In the genomic region with DNA sequence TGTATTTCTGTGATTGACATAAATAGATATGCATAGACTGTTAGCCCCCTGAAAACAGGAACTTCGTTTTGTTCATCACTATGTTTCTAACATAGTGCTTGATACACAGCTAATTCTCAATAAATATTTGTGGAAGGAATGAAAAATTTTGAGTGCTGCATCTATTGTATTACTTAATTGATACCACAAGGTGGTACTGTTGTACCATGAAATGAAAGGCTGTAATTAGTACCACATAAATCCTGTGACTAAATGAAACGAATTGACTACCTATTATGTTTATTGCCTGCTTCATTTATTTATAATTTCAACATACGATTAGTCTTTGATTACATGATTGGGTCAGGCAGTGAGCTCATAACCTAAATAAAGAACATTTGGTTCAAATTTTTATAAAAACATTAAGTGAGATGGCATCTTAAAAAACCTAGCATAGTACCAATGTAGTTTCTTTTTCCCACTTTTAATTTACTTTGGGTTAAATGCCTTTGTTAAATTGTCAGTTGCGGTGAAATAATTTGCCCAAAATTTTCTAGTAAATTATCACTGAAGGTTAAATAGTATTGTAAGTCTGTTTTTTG, we compare ENCODE assay signal across 9 cellular contexts. TPM values are rescaled to one million over a fixed set of nuclear protein-coding genes. Genes with fewer than 3 reads are reported as not detected.
DNase-seq lines count a peak whose midpoint lies in the region; ATAC-seq and FAIRE-seq lines count a peak whose summit lies in the region.
"Had no signal": no experiment of that assay in that cellular context is flagged by ENCODE, and none has a peak within 500 bp of the region (broad histone marks: within the 10 kb centered on the region; RNA-seq: fewer than 3 reads in every experiment).

No MANE protein-coding gene starts in this region.

- H3K36me3 ChIP-seq in CD4-positive, alpha-beta memory T cell (ENCODE audit: insufficient read depth, low read length), result no peaks in the 10 kb centered on the region

- peak; percentile 95 for FAIRE-seq in frontal cortex (lab: Jason Lieb, UNC)

- no peaks in the 10 kb centered on the region for H3K9me3 ChIP-seq in CD4-positive, alpha-beta memory T cell (ENCODE audit: control insufficient read depth in 1 of 2, low read length in 2 of 2)

- no peaks in the 10 kb centered on the region for H3K4me1 ChIP-seq in CD4-positive, alpha-beta memory T cell (ENCODE audit: insufficient read depth, low read length)

- H3K4me1 Mint-ChIP-seq in CD4-positive, alpha-beta memory T cell, result peaks cover 0 to 5% (median 1%) of the 10 kb centered on the region in 4 donors
- H3K4me1 Mint-ChIP-seq in stimulated activated naive B cell treated with anti-CD40 and anti-IgM and Interleukin-4, amounts not matched to agents 10 μg/mL and 1 μg/mL and 100 μg/mL, for 72 hours, result peaks cover 0 to 2% of the 10 kb centered on the region in 2 donors
- H3K4me1 Mint-ChIP-seq: immature natural killer cell had no signal

- no peaks in the 10 kb centered on the region for H3K9me3 Mint-ChIP-seq in CD4-positive, alpha-beta memory T cell
- no peaks in the 10 kb centered on the region for H3K9me3 Mint-ChIP-seq in stimulated activated naive B cell treated with anti-CD40 and anti-IgM and Interleukin-4, amounts not matched to agents 10 μg/mL and 1 μg/mL and 100 μg/mL, for 72 hours
- H3K9me3 Mint-ChIP-seq: immature natural killer cell had no signal

- intact Hi-C loops in CD4-positive, alpha-beta memory T cell (cut with micrococcal nuclease), result loop anchor here (1.0 to 10.0 kb wide), 3 partner anchors 191 to 1645 kb away; no protein-coding TSS in a partner anchor

- peak in 3 of 5 donors; percentile 30 to 37 (median 34) for DNase-seq in CD4-positive, alpha-beta memory T cell
- DNase-seq in LoVo (ENCODE audit: low spot score) (peak; percentile 45), SKM-1 treated with dmso at 0.1 percent for 144 hours (lab: John Stamatoyannopoulos, UW; ENCODE audit: unreplicated experiment) (peak; percentile 47), frontal cortex (ENCODE audit: low spot score in 2 of 2) (peak; percentile 45 to 52), NCI-H226 (no peak), ecto neural progenitor cell (ENCODE audit: low spot score) (no peak)
- no peak for DNase-seq in stimulated activated naive B cell treated with anti-CD40 and anti-IgM and Interleukin-4, amounts not matched to agents 10 μg/mL and 1 μg/mL and 100 μg/mL, for 72 hours

- no peak overlapping the region for H3K4me3 ChIP-seq in CD4-positive, alpha-beta memory T cell (ENCODE audit: low read length in 2 of 2)

- no peak overlapping the region for H3K27ac Mint-ChIP-seq in CD4-positive, alpha-beta memory T cell
- no peak overlapping the region for H3K27ac Mint-ChIP-seq in stimulated activated naive B cell treated with anti-CD40 and anti-IgM and Interleukin-4, amounts not matched to agents 10 μg/mL and 1 μg/mL and 100 μg/mL, for 72 hours
- H3K27ac Mint-ChIP-seq: immature natural killer cell had no signal

- POLR2A ChIA-PET in CD4-positive, alpha-beta memory T cell (lab: Charles Lee; ENCODE audit: partially characterized antibody), result no interaction called here

- peaks cover 19 to 20% of the 10 kb centered on the region in 2 donors for H3K36me3 Mint-ChIP-seq in CD4-positive, alpha-beta memory T cell
- H3K36me3 Mint-ChIP-seq in stimulated activated naive B cell treated with anti-CD40 and anti-IgM and Interleukin-4, amounts not matched to agents 10 μg/mL and 1 μg/mL and 100 μg/mL, for 72 hours, result peaks cover 18 to 26% of the 10 kb centered on the region in 2 donors

- H3K27me3 ChIP-seq in CD4-positive, alpha-beta memory T cell (ENCODE audit: insufficient read depth, low read length), result no peaks in the 10 kb centered on the region

- no peak overlapping the region for H3K4me3 Mint-ChIP-seq in CD4-positive, alpha-beta memory T cell
- no peak overlapping the region for H3K4me3 Mint-ChIP-seq in stimulated activated naive B cell treated with anti-CD40 and anti-IgM and Interleukin-4, amounts not matched to agents 10 μg/mL and 1 μg/mL and 100 μg/mL, for 72 hours
- H3K4me3 Mint-ChIP-seq: immature natural killer cell had no signal

- no peaks in the 10 kb centered on the region for H3K27me3 Mint-ChIP-seq in CD4-positive, alpha-beta memory T cell
- no peaks in the 10 kb centered on the region for H3K27me3 Mint-ChIP-seq in stimulated activated naive B cell treated with anti-CD40 and anti-IgM and Interleukin-4, amounts not matched to agents 10 μg/mL and 1 μg/mL and 100 μg/mL, for 72 hours

- peak; percentile 87 for ATAC-seq in GM19395 (IDR thresholded peaks at IDR 0.05; ENCODE audit: unreplicated experiment)
- ATAC-seq in stimulated activated naive B cell treated with anti-CD40 and anti-IgM and Interleukin-4, amounts not matched to agents 10 μg/mL and 1 μg/mL and 100 μg/mL, for 72 hours (replicated peaks), result peak; percentile 47 to 49

- H3K27ac ChIP-seq in CD4-positive, alpha-beta memory T cell (ENCODE audit: low read depth, low read length), result no peak overlapping the region

- CTCF ChIA-PET in CD4-positive, alpha-beta memory T cell (lab: Charles Lee; ENCODE audit: partially characterized antibody), result interaction anchor here (0.7 to 4.2 kb wide), 9 partner anchors 9 to 1088 kb away, joined by 3 to 18 read pairs (median 7); no protein-coding TSS in a partner anchor

RNA-seq across cellular contexts. Expression of a gene that starts 15.0 kb away (rescaled TPM):
- total RNA-seq in CD4-positive, alpha-beta memory T cell, result not detected
- polyA plus RNA-seq in CD4-positive, alpha-beta memory T cell, result not detected
- total RNA-seq in frontal cortex, result 19.6 TPM

RNA-seq across cellular contexts. Expression of a gene that starts 45.0 kb away (rescaled TPM):
- 10 to 100 TPM; 14.1 to 16.8 TPM for total RNA-seq in CD4-positive, alpha-beta memory T cell
- polyA plus RNA-seq in CD4-positive, alpha-beta memory T cell, result 10 to 100 TPM; 12.8 to 20.7 TPM
- total RNA-seq in frontal cortex, result 21.6 TPM

Comparison
In these comparisons a context has a peak if more than half of its experiments do, and no peak if none do; other contexts are left out.
1. DNase-seq: peak in CD4-positive, alpha-beta memory T cell (3 of 5), LoVo (single experiment), SKM-1 treated with dmso at 0.1 percent for 144 hours (single experiment) and frontal cortex (2 of 2); none in stimulated activated naive B cell treated with anti-CD40 and anti-IgM and Interleukin-4, amounts not matched to agents 10 μg/mL and 1 μg/mL and 100 μg/mL, for 72 hours (single experiment), NCI-H226 (single experiment) and ecto neural progenitor cell (single experiment).
2. RNA of a gene that starts 15.0 kb away (total RNA-seq): 19.6 TPM in frontal cortex (single experiment); not detected in CD4-positive, alpha-beta memory T cell; every median in the first group is over 10 times any median in the second.